In genomic region chr18:78021196-78021595, GRCh38 we compare ENCODE assay signal across 1 cellular context.
TF ChIP-seq lines count a peak whose summit lies in the region.

No MANE protein-coding gene starts in this region.

TF ChIP-seq in K562, 482 proteins besides CTCF, POLR2A, EP300 and RAD21:
- TF ChIP-seq ZNF77 (CRISPR knock-in tag; IDR thresholded peaks at IDR 0.05) (no peak), RUNX1 (IDR thresholded peaks at IDR 0.05; ENCODE audit: low read depth) (no peak), CBX3 (IDR thresholded peaks at IDR 0.05; ENCODE audit: borderline replicate concordance in 1 of 2, low read length in 2 of 2) (no peak), MTA2 (IDR thresholded peaks at IDR 0.05; ENCODE audit: low read depth) (no peak), ZSCAN32 (CRISPR knock-in tag; IDR thresholded peaks at IDR 0.05) (no peak), HEY1 (CRISPR knock-in tag; IDR thresholded peaks at IDR 0.05; ENCODE audit: borderline replicate concordance) (no peak), ZNF79 (CRISPR knock-in tag; IDR thresholded peaks at IDR 0.05; ENCODE audit: low read depth) (no peak), EHMT2 (IDR thresholded peaks at IDR 0.05) (no peak), ZBTB17 (CRISPR knock-in tag; IDR thresholded peaks at IDR 0.05) (no peak), ZNF23 (CRISPR knock-in tag; IDR thresholded peaks at IDR 0.05) (no peak), MXI1 (IDR thresholded peaks at IDR 0.05; ENCODE audit: low read depth, low read length) (no peak), PRMT5 (CRISPR knock-in tag; IDR thresholded peaks at IDR 0.05) (no peak), ZNF699 (CRISPR knock-in tag; IDR thresholded peaks at IDR 0.05; ENCODE audit: insufficient replicate concordance) (no peak), GTF2A2 (tag; IDR thresholded peaks at IDR 0.05) (no peak)
- TF ChIP-seq, protein P1, sequence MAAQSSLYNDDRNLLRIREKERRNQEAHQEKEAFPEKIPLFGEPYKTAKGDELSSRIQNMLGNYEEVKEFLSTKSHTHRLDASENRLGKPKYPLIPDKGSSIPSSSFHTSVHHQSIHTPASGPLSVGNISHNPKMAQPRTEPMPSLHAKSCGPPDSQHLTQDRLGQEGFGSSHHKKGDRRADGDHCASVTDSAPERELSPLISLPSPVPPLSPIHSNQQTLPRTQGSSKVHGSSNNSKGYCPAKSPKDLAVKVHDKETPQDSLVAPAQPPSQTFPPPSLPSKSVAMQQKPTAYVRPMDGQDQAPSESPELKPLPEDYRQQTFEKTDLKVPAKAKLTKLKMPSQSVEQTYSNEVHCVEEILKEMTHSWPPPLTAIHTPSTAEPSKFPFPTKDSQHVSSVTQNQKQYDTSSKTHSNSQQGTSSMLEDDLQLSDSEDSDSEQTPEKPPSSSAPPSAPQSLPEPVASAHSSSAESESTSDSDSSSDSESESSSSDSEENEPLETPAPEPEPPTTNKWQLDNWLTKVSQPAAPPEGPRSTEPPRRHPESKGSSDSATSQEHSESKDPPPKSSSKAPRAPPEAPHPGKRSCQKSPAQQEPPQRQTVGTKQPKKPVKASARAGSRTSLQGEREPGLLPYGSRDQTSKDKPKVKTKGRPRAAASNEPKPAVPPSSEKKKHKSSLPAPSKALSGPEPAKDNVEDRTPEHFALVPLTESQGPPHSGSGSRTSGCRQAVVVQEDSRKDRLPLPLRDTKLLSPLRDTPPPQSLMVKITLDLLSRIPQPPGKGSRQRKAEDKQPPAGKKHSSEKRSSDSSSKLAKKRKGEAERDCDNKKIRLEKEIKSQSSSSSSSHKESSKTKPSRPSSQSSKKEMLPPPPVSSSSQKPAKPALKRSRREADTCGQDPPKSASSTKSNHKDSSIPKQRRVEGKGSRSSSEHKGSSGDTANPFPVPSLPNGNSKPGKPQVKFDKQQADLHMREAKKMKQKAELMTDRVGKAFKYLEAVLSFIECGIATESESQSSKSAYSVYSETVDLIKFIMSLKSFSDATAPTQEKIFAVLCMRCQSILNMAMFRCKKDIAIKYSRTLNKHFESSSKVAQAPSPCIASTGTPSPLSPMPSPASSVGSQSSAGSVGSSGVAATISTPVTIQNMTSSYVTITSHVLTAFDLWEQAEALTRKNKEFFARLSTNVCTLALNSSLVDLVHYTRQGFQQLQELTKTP (IDR thresholded peaks at IDR 0.05; ENCODE audit: low read depth in 1 of 2, partially characterized antibody in 2 of 2): no peak
